In the genomic region with DNA sequence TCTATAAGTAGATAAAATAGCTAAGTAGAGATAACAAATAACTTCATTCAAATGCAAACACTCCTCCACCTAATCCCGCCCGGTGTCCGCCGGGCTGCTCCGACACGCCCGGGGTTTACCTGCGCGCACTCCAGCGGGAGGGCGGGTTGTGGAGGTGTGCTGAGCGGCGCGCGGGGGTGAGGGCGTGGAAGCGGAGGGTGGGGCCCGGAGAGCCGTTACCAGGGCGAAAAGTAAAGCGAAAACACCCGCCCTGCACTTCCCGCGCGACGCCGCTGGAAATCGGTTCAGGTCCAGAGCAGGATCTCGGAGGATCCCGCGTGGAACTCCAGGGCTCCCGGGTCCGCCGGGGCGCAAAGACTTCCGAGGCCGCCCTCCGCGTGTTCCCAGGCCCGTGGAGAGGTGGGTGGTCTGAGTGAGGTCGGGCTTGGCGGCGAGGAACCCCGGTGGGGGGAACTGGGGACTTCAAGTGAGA, we compare ENCODE assay signal across 8 cellular contexts. TPM values are rescaled to one million over a fixed set of nuclear protein-coding genes. Genes with fewer than 3 reads are reported as not detected.
DNase-seq lines count a peak whose midpoint lies in the region; ATAC-seq and TF ChIP-seq lines count a peak whose summit lies in the region.

No MANE protein-coding gene starts in this region.

- H3K9ac ChIP-seq in endocrine pancreas (ENCODE audit: control insufficient read depth, insufficient read depth, low read length) = peak overlapping the region; percentile 86

- H3K36me3 ChIP-seq in A673 (ENCODE audit: insufficient read depth, low read length, poor library complexity, severe bottlenecking) (no peaks in the 10 kb centered on the region), endocrine pancreas (ENCODE audit: control insufficient read depth, insufficient read depth, low read length) (peaks cover 3% of the 10 kb centered on the region), tibial artery (no peaks in the 10 kb centered on the region)

- intact Hi-C loops in A673 (cut with micrococcal nuclease; ENCODE audit: unreplicated experiment) = loop anchor here (5.0 kb wide), 2 partner anchors 129 to 186 kb away; a partner anchor contains a TSS
- intact Hi-C loops in activated CD4-positive, alpha-beta memory T cell treated with anti-CD3 and anti-CD28 coated beads for 36 hours (cut with micrococcal nuclease) = loop anchor here (5.0 to 10.0 kb wide), 2 partner anchors 116 to 572 kb away; a partner anchor contains a TSS
- intact Hi-C loops in tibial artery (cut with DNase I; ENCODE audit: low total_unique reads) = loop anchor here (2.0 kb wide), 1 partner anchor 46 kb away; no protein-coding TSS in a partner anchor

- CTCF ChIA-PET in A673 (lab: Charles Lee) = no interaction called here
- CTCF ChIA-PET in activated CD4-positive, alpha-beta memory T cell treated with anti-CD3 and anti-CD28 coated beads for 36 hours (lab: Charles Lee) = interaction anchor here (2.6 to 3.5 kb wide), 3 partner anchors 10 to 129 kb away, joined by 8 to 21 read pairs (median 9); no protein-coding TSS in a partner anchor

- peaks cover 40% of the 10 kb centered on the region for H3K27me3 Mint-ChIP-seq in activated CD4-positive, alpha-beta memory T cell treated with anti-CD3 and anti-CD28 coated beads for 36 hours
- peaks cover 43 to 77% (median 63%) of the 10 kb centered on the region in 5 donors for H3K27me3 Mint-ChIP-seq in naive thymus-derived CD8-positive, alpha-beta T cell

- H3K9me3 ChIP-seq in A673 (ENCODE audit: low read depth, low read length, poor library complexity, severe bottlenecking) = no peaks in the 10 kb centered on the region
- H3K9me3 ChIP-seq in endocrine pancreas (ENCODE audit: control insufficient read depth, low read length) = no peaks in the 10 kb centered on the region
- H3K9me3 ChIP-seq in tibial artery = no peaks in the 10 kb centered on the region

- H3K27ac ChIP-seq in A673 (ENCODE audit: low read depth, low read length, poor library complexity, severe bottlenecking) = no peak overlapping the region
- peak overlapping the region; percentile 91 to 99 for H3K27ac ChIP-seq in tibial artery

- H3K27ac Mint-ChIP-seq in activated CD4-positive, alpha-beta memory T cell treated with anti-CD3 and anti-CD28 coated beads for 36 hours = no peak overlapping the region
- peak overlapping the region in 4 of 10 donors; percentile 8 to 78 (median 40) for H3K27ac Mint-ChIP-seq in naive thymus-derived CD8-positive, alpha-beta T cell

- BruUV-seq in A673 (replicated peaks; lab: Mats Ljungman, UMichigan) = no TSS peak

- H3K4me1 ChIP-seq in A673 (ENCODE audit: insufficient read depth, low read length, poor library complexity, severe bottlenecking) (peaks cover 47% of the 10 kb centered on the region), endocrine pancreas (ENCODE audit: control insufficient read depth, insufficient read depth, low read length) (no peaks in the 10 kb centered on the region), tibial artery (peaks cover 0 to 50% (median 39%) of the 10 kb centered on the region in 4 donors)

- peaks cover 64% of the 10 kb centered on the region for H3K27me3 ChIP-seq in A673 (replicated peaks; ENCODE audit: insufficient read depth, low read depth, low read length, poor library complexity)
- peaks cover 10% of the 10 kb centered on the region for H3K27me3 ChIP-seq in endocrine pancreas (ENCODE audit: control insufficient read depth, insufficient read depth, low read length)
- peaks cover 0 to 7% of the 10 kb centered on the region in 2 donors for H3K27me3 ChIP-seq in tibial artery

- DNase-seq in A673 (ENCODE audit: low spot score) (peak; percentile 19), HFF-Myc (ENCODE audit: extremely low read depth, low read depth) (no peak), tibial artery (peak; percentile 40 to 71)
- peak; percentile 62 for DNase-seq in activated CD4-positive, alpha-beta memory T cell treated with anti-CD3 and anti-CD28 coated beads for 36 hours
- DNase-seq in naive thymus-derived CD8-positive, alpha-beta T cell = peak; percentile 27 to 75 (median 44)

- peaks cover 24% of the 10 kb centered on the region for H3K36me3 Mint-ChIP-seq in activated CD4-positive, alpha-beta memory T cell treated with anti-CD3 and anti-CD28 coated beads for 36 hours
- H3K36me3 Mint-ChIP-seq in naive thymus-derived CD8-positive, alpha-beta T cell = peaks cover 0 to 5% (median 0%) of the 10 kb centered on the region in 3 donors

- peak; percentile 44 to 62 for ATAC-seq in naive thymus-derived CD8-positive, alpha-beta T cell
- ATAC-seq in HG02678 (IDR thresholded peaks at IDR 0.05; ENCODE audit: unreplicated experiment) = no peak
- ATAC-seq in GM21360 (IDR thresholded peaks at IDR 0.05; ENCODE audit: unreplicated experiment) = no peak

- H3K4me1 Mint-ChIP-seq in activated CD4-positive, alpha-beta memory T cell treated with anti-CD3 and anti-CD28 coated beads for 36 hours (ENCODE audit: low read depth) = peaks cover 49% of the 10 kb centered on the region
- H3K4me1 Mint-ChIP-seq in naive thymus-derived CD8-positive, alpha-beta T cell = peaks cover 9 to 33% (median 22%) of the 10 kb centered on the region in 4 donors

- POLR2A ChIA-PET in A673 (lab: Charles Lee; ENCODE audit: low non-redundant PET) = no interaction called here
- POLR2A ChIA-PET in activated CD4-positive, alpha-beta memory T cell treated with anti-CD3 and anti-CD28 coated beads for 36 hours (lab: Charles Lee) = interaction anchor here (1.0 to 2.1 kb wide), 3 partner anchors 10 to 28 kb away, joined by 3 to 7 read pairs (median 4); no protein-coding TSS in a partner anchor
- POLR2A ChIA-PET in naive thymus-derived CD8-positive, alpha-beta T cell (lab: Charles Lee) = interaction anchor here (1.3 kb wide), 1 partner anchor 180 kb away, joined by 3 read pairs; no protein-coding TSS in a partner anchor

- H3K4me3 Mint-ChIP-seq in activated CD4-positive, alpha-beta memory T cell treated with anti-CD3 and anti-CD28 coated beads for 36 hours = peak overlapping the region; percentile 91
- H3K4me3 Mint-ChIP-seq in naive thymus-derived CD8-positive, alpha-beta T cell = peak overlapping the region; percentile 90 to 98 (median 94)

- H3K4me3 ChIP-seq in A673 (ENCODE audit: low read depth, low read length, poor library complexity, severe bottlenecking) (peak overlapping the region; percentile 75), HFF-Myc (replicated peaks; ENCODE audit: low read depth, low read length) (peak overlapping the region; percentile 61; the same call in 1 of the 2 replicates), endocrine pancreas (ENCODE audit: control insufficient read depth, insufficient read depth, low read length) (peak overlapping the region; percentile 45), tibial artery (peak overlapping the region; percentile 65 to 84)

- TF ChIP-seq CTCF in A673 (conservative IDR thresholded peaks at IDR 0.05; ENCODE audit: low read depth, low read length) = no peak
- no peak for TF ChIP-seq CTCF in HFF-Myc (IDR thresholded peaks at IDR 0.05; ENCODE audit: low read depth, low read length, missing control alignments)
- TF ChIP-seq CTCF in tibial artery (IDR thresholded peaks at IDR 0.05) = peak in 1 of 2 experiments; percentile 14

- H3K9me3 Mint-ChIP-seq in activated CD4-positive, alpha-beta memory T cell treated with anti-CD3 and anti-CD28 coated beads for 36 hours = no peaks in the 10 kb centered on the region
- no peaks in the 10 kb centered on the region for H3K9me3 Mint-ChIP-seq in naive thymus-derived CD8-positive, alpha-beta T cell

RNA-seq across cellular contexts. Expression of a gene that starts 1.8 kb away (rescaled TPM):
- 12.6 and 16.0 TPM in 2 replicates for total RNA-seq in A673 (2021)
- 10 to 100 TPM; 49.7 to 51.5 TPM for total RNA-seq in activated CD4-positive, alpha-beta memory T cell treated with anti-CD3 and anti-CD28 coated beads for 36 hours
- 1 to 10 TPM; 1.4 to 1.8 TPM for total RNA-seq in naive thymus-derived CD8-positive, alpha-beta T cell
- polyA plus RNA-seq in naive thymus-derived CD8-positive, alpha-beta T cell = not detected

Comparison
In these comparisons a context has a peak if more than half of its experiments do, and no peak if none do; other contexts are left out.
1. ATAC-seq: peak in naive thymus-derived CD8-positive, alpha-beta T cell (2 of 2); none in HG02678 (single experiment) and GM21360 (single experiment).
2. Peak in every context shown above with its lines, with median percentiles within 50 percentile points of each other: H3K4me3 ChIP-seq.